In the genomic region with DNA sequence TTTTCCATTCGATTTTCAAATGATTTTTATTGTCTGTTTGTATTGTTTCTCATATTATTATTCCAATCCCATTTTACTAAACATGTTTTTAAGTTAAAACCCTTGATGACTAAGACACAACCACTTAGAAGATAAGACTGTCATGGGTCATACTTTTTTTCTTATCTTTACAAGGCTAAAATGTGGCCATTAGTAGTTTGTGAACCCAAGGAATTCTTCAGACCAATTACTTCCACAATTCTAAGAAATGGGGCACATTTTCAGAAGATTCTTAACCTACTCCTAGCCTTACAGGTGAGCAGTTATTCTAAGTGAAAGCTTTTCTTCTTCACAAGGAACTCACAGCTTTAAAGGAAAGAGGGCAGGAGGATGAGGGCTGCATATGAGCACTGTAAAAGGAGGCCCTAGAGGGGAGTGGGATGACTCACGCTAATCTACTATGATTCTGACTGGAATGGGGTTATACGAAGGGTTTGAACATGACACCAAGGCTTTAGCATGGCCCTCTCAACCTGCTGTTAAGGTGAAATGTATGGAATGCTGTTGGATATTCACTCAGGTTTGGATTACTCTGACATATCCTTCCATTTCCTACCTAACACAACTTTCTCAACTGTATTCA, we compare ENCODE assay signal across 1 cellular context.
TF ChIP-seq lines count a peak whose summit lies in the region.

No MANE protein-coding gene starts in this region.

TF ChIP-seq in K562, 482 proteins besides CTCF, POLR2A, EP300 and RAD21 (continued from another document and continues in another):
- TF ChIP-seq, protein P1, sequence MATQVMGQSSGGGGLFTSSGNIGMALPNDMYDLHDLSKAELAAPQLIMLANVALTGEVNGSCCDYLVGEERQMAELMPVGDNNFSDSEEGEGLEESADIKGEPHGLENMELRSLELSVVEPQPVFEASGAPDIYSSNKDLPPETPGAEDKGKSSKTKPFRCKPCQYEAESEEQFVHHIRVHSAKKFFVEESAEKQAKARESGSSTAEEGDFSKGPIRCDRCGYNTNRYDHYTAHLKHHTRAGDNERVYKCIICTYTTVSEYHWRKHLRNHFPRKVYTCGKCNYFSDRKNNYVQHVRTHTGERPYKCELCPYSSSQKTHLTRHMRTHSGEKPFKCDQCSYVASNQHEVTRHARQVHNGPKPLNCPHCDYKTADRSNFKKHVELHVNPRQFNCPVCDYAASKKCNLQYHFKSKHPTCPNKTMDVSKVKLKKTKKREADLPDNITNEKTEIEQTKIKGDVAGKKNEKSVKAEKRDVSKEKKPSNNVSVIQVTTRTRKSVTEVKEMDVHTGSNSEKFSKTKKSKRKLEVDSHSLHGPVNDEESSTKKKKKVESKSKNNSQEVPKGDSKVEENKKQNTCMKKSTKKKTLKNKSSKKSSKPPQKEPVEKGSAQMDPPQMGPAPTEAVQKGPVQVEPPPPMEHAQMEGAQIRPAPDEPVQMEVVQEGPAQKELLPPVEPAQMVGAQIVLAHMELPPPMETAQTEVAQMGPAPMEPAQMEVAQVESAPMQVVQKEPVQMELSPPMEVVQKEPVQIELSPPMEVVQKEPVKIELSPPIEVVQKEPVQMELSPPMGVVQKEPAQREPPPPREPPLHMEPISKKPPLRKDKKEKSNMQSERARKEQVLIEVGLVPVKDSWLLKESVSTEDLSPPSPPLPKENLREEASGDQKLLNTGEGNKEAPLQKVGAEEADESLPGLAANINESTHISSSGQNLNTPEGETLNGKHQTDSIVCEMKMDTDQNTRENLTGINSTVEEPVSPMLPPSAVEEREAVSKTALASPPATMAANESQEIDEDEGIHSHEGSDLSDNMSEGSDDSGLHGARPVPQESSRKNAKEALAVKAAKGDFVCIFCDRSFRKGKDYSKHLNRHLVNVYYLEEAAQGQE (CRISPR knock-in tag; IDR thresholded peaks at IDR 0.05; ENCODE audit: low read depth), result no peak
- TF ChIP-seq CBFA2T3 (IDR thresholded peaks at IDR 0.05), result peak; percentile 59
- TF ChIP-seq TRIM24 (IDR thresholded peaks at IDR 0.05), result peak in 1 of 2 experiments; percentile 50; a peak in 1 of 4 replicates
- TF ChIP-seq MCM3 (IDR thresholded peaks at IDR 0.05), result no peak
- no peak for TF ChIP-seq RBM39 (optimal IDR thresholded peaks at IDR 0.05; ENCODE audit: low read depth, low read length)
- peak in 1 of 2 experiments; percentile 21; a peak in 1 of 4 replicates for TF ChIP-seq TEAD1 (CRISPR knock-in tag; IDR thresholded peaks at IDR 0.05)
- 0 out of 2 replicates have a peak, but pooled peaks have one; percentile 29 for TF ChIP-seq L3MBTL2 (IDR thresholded peaks at IDR 0.05)
- TF ChIP-seq HDAC1 (IDR thresholded peaks at IDR 0.05), result peak in 1 of 2 experiments; percentile 42; a peak in 1 of 4 replicates
- TF ChIP-seq, protein P2, sequence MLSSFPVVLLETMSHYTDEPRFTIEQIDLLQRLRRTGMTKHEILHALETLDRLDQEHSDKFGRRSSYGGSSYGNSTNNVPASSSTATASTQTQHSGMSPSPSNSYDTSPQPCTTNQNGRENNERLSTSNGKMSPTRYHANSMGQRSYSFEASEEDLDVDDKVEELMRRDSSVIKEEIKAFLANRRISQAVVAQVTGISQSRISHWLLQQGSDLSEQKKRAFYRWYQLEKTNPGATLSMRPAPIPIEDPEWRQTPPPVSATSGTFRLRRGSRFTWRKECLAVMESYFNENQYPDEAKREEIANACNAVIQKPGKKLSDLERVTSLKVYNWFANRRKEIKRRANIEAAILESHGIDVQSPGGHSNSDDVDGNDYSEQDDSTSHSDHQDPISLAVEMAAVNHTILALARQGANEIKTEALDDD (IDR thresholded peaks at IDR 0.05), result peak; percentile 75
- TF ChIP-seq ZEB2 (IDR thresholded peaks at IDR 0.05), result peak; percentile 43; the same call in 1 of the 2 replicates
- 0 out of 2 replicates have a peak, but pooled peaks have one; percentile 48 for TF ChIP-seq NCOA1 (IDR thresholded peaks at IDR 0.05; ENCODE audit: low read depth)
- no peak for TF ChIP-seq POLR2H (tag; IDR thresholded peaks at IDR 0.05; ENCODE audit: low read depth)
- peak; percentile 81 for TF ChIP-seq TEAD4 (IDR thresholded peaks at IDR 0.05; ENCODE audit: low read length)
- no peak for TF ChIP-seq TEAD4 (CRISPR knock-in tag; IDR thresholded peaks at IDR 0.05; ENCODE audit: borderline replicate concordance)
- no peak for TF ChIP-seq NELFE (IDR thresholded peaks at IDR 0.05; ENCODE audit: insufficient read depth, insufficient read length)
- no peak for TF ChIP-seq JUNB (CRISPR knock-in tag; conservative IDR thresholded peaks at IDR 0.05)
- no peak for TF ChIP-seq SREBF2 (CRISPR knock-in tag; IDR thresholded peaks at IDR 0.05)
- 0 out of 2 replicates have a peak, but pooled peaks have one; percentile 24 for TF ChIP-seq TAL1 (IDR thresholded peaks at IDR 0.05)
- no peak for TF ChIP-seq SLC30A9 (CRISPR knock-in tag; IDR thresholded peaks at IDR 0.05)
- TF ChIP-seq JUND (IDR thresholded peaks at IDR 0.05; ENCODE audit: borderline replicate concordance, low read depth, low read length), result peak; percentile 80
- TF ChIP-seq JUND (tag; IDR thresholded peaks at IDR 0.05; ENCODE audit: borderline replicate concordance, low read depth, low read length), result peak; percentile 89; the same call in 2 of the 3 replicates
- no peak for TF ChIP-seq PYGO2 (tag; IDR thresholded peaks at IDR 0.05)
- no peak for TF ChIP-seq SMARCA5 (IDR thresholded peaks at IDR 0.05)
- no peak for TF ChIP-seq HDAC3 (IDR thresholded peaks at IDR 0.05; ENCODE audit: borderline replicate concordance, partially characterized antibody)
- no peak for TF ChIP-seq BMI1 (IDR thresholded peaks at IDR 0.05; ENCODE audit: low read length)
- TF ChIP-seq EHMT2 (IDR thresholded peaks at IDR 0.05), result peak; percentile 78
- no peak for TF ChIP-seq ZC3H8 (IDR thresholded peaks at IDR 0.05)
- TF ChIP-seq SMARCE1 (IDR thresholded peaks at IDR 0.05), result peak; percentile 87
- TF ChIP-seq RBM25 (IDR thresholded peaks at IDR 0.05; ENCODE audit: low read depth, low read length, severe bottlenecking), result peak; percentile 6
- no peak for TF ChIP-seq KDM5B (IDR thresholded peaks at IDR 0.05; ENCODE audit: insufficient replicate concordance, low read depth, low read length)
- no peak for TF ChIP-seq SMC3 (conservative IDR thresholded peaks at IDR 0.05; ENCODE audit: insufficient read depth, low read depth, low read length)
- peak; percentile 58 for TF ChIP-seq SOX6 (IDR thresholded peaks at IDR 0.05)
- TF ChIP-seq EP400 (IDR thresholded peaks at IDR 0.05), result 0 out of 2 replicates have a peak, but pooled peaks have one; percentile 19
- peak; percentile 37 for TF ChIP-seq MEIS2 (IDR thresholded peaks at IDR 0.05; ENCODE audit: partially characterized antibody)
- TF ChIP-seq, protein P3, sequence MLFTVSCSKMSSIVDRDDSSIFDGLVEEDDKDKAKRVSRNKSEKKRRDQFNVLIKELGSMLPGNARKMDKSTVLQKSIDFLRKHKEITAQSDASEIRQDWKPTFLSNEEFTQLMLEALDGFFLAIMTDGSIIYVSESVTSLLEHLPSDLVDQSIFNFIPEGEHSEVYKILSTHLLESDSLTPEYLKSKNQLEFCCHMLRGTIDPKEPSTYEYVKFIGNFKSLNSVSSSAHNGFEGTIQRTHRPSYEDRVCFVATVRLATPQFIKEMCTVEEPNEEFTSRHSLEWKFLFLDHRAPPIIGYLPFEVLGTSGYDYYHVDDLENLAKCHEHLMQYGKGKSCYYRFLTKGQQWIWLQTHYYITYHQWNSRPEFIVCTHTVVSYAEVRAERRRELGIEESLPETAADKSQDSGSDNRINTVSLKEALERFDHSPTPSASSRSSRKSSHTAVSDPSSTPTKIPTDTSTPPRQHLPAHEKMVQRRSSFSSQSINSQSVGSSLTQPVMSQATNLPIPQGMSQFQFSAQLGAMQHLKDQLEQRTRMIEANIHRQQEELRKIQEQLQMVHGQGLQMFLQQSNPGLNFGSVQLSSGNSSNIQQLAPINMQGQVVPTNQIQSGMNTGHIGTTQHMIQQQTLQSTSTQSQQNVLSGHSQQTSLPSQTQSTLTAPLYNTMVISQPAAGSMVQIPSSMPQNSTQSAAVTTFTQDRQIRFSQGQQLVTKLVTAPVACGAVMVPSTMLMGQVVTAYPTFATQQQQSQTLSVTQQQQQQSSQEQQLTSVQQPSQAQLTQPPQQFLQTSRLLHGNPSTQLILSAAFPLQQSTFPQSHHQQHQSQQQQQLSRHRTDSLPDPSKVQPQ (CRISPR knock-in tag; IDR thresholded peaks at IDR 0.05; ENCODE audit: borderline replicate concordance), result no peak
- TF ChIP-seq TCF3 (CRISPR knock-in tag; IDR thresholded peaks at IDR 0.05), result peak; percentile 48
- TF ChIP-seq, protein P4, sequence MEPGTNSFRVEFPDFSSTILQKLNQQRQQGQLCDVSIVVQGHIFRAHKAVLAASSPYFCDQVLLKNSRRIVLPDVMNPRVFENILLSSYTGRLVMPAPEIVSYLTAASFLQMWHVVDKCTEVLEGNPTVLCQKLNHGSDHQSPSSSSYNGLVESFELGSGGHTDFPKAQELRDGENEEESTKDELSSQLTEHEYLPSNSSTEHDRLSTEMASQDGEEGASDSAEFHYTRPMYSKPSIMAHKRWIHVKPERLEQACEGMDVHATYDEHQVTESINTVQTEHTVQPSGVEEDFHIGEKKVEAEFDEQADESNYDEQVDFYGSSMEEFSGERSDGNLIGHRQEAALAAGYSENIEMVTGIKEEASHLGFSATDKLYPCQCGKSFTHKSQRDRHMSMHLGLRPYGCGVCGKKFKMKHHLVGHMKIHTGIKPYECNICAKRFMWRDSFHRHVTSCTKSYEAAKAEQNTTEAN (CRISPR knock-in tag; IDR thresholded peaks at IDR 0.05), result no peak
- TF ChIP-seq, protein P5, sequence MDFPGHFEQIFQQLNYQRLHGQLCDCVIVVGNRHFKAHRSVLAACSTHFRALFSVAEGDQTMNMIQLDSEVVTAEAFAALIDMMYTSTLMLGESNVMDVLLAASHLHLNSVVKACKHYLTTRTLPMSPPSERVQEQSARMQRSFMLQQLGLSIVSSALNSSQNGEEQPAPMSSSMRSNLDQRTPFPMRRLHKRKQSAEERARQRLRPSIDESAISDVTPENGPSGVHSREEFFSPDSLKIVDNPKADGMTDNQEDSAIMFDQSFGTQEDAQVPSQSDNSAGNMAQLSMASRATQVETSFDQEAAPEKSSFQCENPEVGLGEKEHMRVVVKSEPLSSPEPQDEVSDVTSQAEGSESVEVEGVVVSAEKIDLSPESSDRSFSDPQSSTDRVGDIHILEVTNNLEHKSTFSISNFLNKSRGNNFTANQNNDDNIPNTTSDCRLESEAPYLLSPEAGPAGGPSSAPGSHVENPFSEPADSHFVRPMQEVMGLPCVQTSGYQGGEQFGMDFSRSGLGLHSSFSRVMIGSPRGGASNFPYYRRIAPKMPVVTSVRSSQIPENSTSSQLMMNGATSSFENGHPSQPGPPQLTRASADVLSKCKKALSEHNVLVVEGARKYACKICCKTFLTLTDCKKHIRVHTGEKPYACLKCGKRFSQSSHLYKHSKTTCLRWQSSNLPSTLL (IDR thresholded peaks at IDR 0.05), result no peak
- no peak for TF ChIP-seq ZNF445 (CRISPR knock-in tag; IDR thresholded peaks at IDR 0.05; ENCODE audit: low read depth)
- TF ChIP-seq KDM1A (IDR thresholded peaks at IDR 0.05), result peak; percentile 49 to 70; a peak in 3 of 4 replicates
- TF ChIP-seq KLF6 (CRISPR knock-in tag; IDR thresholded peaks at IDR 0.05; ENCODE audit: borderline replicate concordance), result no peak
- TF ChIP-seq NR2C1 (IDR thresholded peaks at IDR 0.05), result no peak
- TF ChIP-seq NR2C1 (tag; IDR thresholded peaks at IDR 0.05), result peak; percentile 45; the same call in 1 of the 2 replicates
- no peak for TF ChIP-seq NR2C2 (CRISPR knock-in tag; IDR thresholded peaks at IDR 0.05)
- peak; percentile 33; the same call in 1 of the 2 replicates for TF ChIP-seq NR2C2 (tag; IDR thresholded peaks at IDR 0.05)
- peak; percentile 97 for TF ChIP-seq FOSL1 (tag; conservative IDR thresholded peaks at IDR 0.05)
- no peak for TF ChIP-seq RHOXF2B (CRISPR knock-in tag; conservative IDR thresholded peaks at IDR 0.05)
- no peak for TF ChIP-seq FOXK2 (conservative IDR thresholded peaks at IDR 0.05 in 1 of 2, IDR thresholded peaks at IDR 0.05 in 1 of 2; ENCODE audit: low read depth in 2 of 2)
- no peak for TF ChIP-seq ZNF444 (CRISPR knock-in tag; IDR thresholded peaks at IDR 0.05)
- TF ChIP-seq KAT7 (CRISPR knock-in tag; IDR thresholded peaks at IDR 0.05; ENCODE audit: borderline replicate concordance), result no peak
- TF ChIP-seq, protein P6, sequence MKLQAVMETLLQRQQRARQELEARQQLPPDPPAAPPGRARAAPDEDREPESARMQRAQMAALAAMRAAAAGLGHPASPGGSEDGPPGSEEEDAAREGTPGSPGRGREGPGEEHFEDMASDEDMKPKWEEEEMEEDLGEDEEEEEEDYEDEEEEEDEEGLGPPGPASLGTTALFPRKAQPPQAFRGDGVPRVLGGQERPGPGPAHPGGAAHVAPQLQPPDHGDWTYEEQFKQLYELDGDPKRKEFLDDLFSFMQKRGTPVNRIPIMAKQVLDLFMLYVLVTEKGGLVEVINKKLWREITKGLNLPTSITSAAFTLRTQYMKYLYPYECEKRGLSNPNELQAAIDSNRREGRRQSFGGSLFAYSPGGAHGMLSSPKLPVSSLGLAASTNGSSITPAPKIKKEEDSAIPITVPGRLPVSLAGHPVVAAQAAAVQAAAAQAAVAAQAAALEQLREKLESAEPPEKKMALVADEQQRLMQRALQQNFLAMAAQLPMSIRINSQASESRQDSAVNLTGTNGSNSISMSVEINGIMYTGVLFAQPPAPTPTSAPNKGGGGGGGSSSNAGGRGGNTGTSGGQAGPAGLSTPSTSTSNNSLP (IDR thresholded peaks at IDR 0.05; ENCODE audit: borderline replicate concordance, low read depth, low read length), result peak; percentile 10; the same call in 1 of the 2 replicates
- no peak for TF ChIP-seq ZNF347 (CRISPR knock-in tag; IDR thresholded peaks at IDR 0.05; ENCODE audit: low read depth)
- peak; percentile 30; the same call in 1 of the 2 replicates for TF ChIP-seq CTBP1 (IDR thresholded peaks at IDR 0.05; ENCODE audit: borderline replicate concordance)
- TF ChIP-seq, protein P7, sequence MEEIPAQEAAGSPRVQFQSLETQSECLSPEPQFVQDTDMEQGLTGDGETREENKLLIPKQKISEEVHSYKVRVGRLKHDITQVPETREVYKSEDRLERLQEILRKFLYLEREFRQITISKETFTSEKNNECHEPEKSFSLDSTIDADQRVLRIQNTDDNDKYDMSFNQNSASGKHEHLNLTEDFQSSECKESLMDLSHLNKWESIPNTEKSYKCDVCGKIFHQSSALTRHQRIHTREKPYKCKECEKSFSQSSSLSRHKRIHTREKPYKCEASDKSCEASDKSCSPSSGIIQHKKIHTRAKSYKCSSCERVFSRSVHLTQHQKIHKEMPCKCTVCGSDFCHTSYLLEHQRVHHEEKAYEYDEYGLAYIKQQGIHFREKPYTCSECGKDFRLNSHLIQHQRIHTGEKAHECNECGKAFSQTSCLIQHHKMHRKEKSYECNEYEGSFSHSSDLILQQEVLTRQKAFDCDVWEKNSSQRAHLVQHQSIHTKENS (CRISPR knock-in tag; IDR thresholded peaks at IDR 0.05), result no peak
- TF ChIP-seq ZKSCAN8 (CRISPR knock-in tag; IDR thresholded peaks at IDR 0.05), result no peak
- no peak for TF ChIP-seq ZNF12 (CRISPR knock-in tag; IDR thresholded peaks at IDR 0.05)
- peak; percentile 28 for TF ChIP-seq DACH1 (IDR thresholded peaks at IDR 0.05; ENCODE audit: partially characterized antibody)
- peak; percentile 50; the same call in 1 of the 2 replicates for TF ChIP-seq STAT5A (IDR thresholded peaks at IDR 0.05; ENCODE audit: borderline replicate concordance, low read length)
- TF ChIP-seq NCOA2 (IDR thresholded peaks at IDR 0.05; ENCODE audit: partially characterized antibody in 2 of 2), result no peak
- 0 out of 2 replicates have a peak, but pooled peaks have one; percentile 50 for TF ChIP-seq BACH1 (tag; IDR thresholded peaks at IDR 0.05)
- TF ChIP-seq TBL1XR1 (IDR thresholded peaks at IDR 0.05; ENCODE audit: low read length in 2 of 2), result 0 out of 4 replicates have a peak, but pooled peaks of 1 of the 2 experiments have one; percentile 18
